ENCODE assay signal across 1 cellular context in genomic region chr9:70411930-70412677, GRCh38.
TF ChIP-seq lines count a peak whose summit lies in the region.

No MANE protein-coding gene starts in this region.

TF ChIP-seq in H1, 55 proteins besides CTCF, POLR2A, EP300 and RAD21:
- peak; percentile 62; the same call in 1 of the 2 replicates for TF ChIP-seq E2F6 (IDR thresholded peaks at IDR 0.05)
- TF ChIP-seq MAX (IDR thresholded peaks at IDR 0.05) = peak; percentile 49; the same call in 1 of the 2 replicates
- no peak for TF ChIP-seq TAF7 (optimal IDR thresholded peaks at IDR 0.05; ENCODE audit: borderline replicate concordance, low read depth, low read length)
- TF ChIP-seq POLR2AphosphoS5 (IDR thresholded peaks at IDR 0.05; ENCODE audit: low read depth, low read length) = no peak
- TF ChIP-seq SP4 (IDR thresholded peaks at IDR 0.05; ENCODE audit: low read length) = 0 out of 2 replicates have a peak, but pooled peaks have one; percentile 29
- peak in 1 of 2 experiments; percentile 41; a peak in 1 of 4 replicates for TF ChIP-seq SIN3A (conservative IDR thresholded peaks at IDR 0.05 in 1 of 2, IDR thresholded peaks at IDR 0.05 in 1 of 2; ENCODE audit: low read depth in 1 of 2, low read length in 2 of 2)
- TF ChIP-seq USF2 (IDR thresholded peaks at IDR 0.05; ENCODE audit: low read length) = peak; percentile 49; the same call in 1 of the 2 replicates
- TF ChIP-seq GTF2F1 (IDR thresholded peaks at IDR 0.05; ENCODE audit: borderline replicate concordance, low read depth, low read length) = no peak
- TF ChIP-seq MAFK (IDR thresholded peaks at IDR 0.05; ENCODE audit: low read depth, low read length) = no peak
